8 cellular contexts compared by ENCODE assay signal in genomic region chrX:41441934-41442823, GRCh38. TPM values are rescaled to one million over a fixed set of nuclear protein-coding genes. Genes with fewer than 3 reads are reported as not detected.
DNase-seq lines count a peak whose midpoint lies in the region; ATAC-seq and TF ChIP-seq lines count a peak whose summit lies in the region.

No MANE protein-coding gene starts in this region.

- peaks cover 31% of the 10 kb centered on the region for H3K4me1 ChIP-seq in SJSA1 (replicated peaks)

- H3K4me3 Mint-ChIP-seq in type B pancreatic cell: peak overlapping the region; percentile 75

- peak; percentile 76 for TF ChIP-seq CTCF in type B pancreatic cell (conservative IDR thresholded peaks at IDR 0.05)

- H3K27me3 Mint-ChIP-seq in type B pancreatic cell: no peaks in the 10 kb centered on the region

- in situ Hi-C loops in Caki2 (cut with HindIII; ENCODE audit: low pct_unique_long_range_greater_than_20kb, low sequenced_read_pairs): no loop called here

- no peaks in the 10 kb centered on the region for H3K9me3 ChIP-seq in SJSA1 (replicated peaks)

- ATAC-seq in GM19452 (IDR thresholded peaks at IDR 0.05; ENCODE audit: unreplicated experiment) (peak; percentile 84), HG03571 (IDR thresholded peaks at IDR 0.05; ENCODE audit: unreplicated experiment) (peak; percentile 83), Right ventricle myocardium inferior (peak; percentile 97)

- peak; percentile 95 for DNase-seq in Caki2 (ENCODE audit: low read depth)
- peak; percentile 86 to 93 for DNase-seq in SJSA1 (ENCODE audit: low read depth in 1 of 2, low spot score in 2 of 2)
- DNase-seq in activated naive CD4-positive, alpha-beta T cell treated with anti-CD3 and anti-CD28 coated beads, Interleukin-2, amount 50 U/mL, for 16 hours: peak; percentile 79
- peak; percentile 93 for DNase-seq in Right ventricle myocardium inferior (ENCODE audit: missing footprints)
- peak; percentile 26 to 94 (median 64) for DNase-seq in posterior cingulate gyrus
- peak; percentile 82 for DNase-seq in type B pancreatic cell (ENCODE audit: extremely low spot score, unreplicated experiment)

- intact Hi-C loops in Right ventricle myocardium inferior (cut with DNase I): loop anchor here (1.0 to 5.0 kb wide), 2 partner anchors 108 to 165 kb away; partner anchors contain the start of gene DDX3X
- intact Hi-C loops in posterior cingulate gyrus (cut with DNase I): no loop called here

- H3K27ac Mint-ChIP-seq in type B pancreatic cell: peak overlapping the region; percentile 93

- no peaks in the 10 kb centered on the region for H3K27me3 ChIP-seq in SJSA1 (replicated peaks)

- H3K9me3 Mint-ChIP-seq in type B pancreatic cell: no peaks in the 10 kb centered on the region

- H3K4me1 Mint-ChIP-seq in type B pancreatic cell (ENCODE audit: unreplicated experiment): no peaks in the 10 kb centered on the region

- peak overlapping the region; percentile 75 for H3K27ac ChIP-seq in SJSA1

- H3K36me3 Mint-ChIP-seq in type B pancreatic cell: no peaks in the 10 kb centered on the region

- peak overlapping the region; percentile 25 for H3K4me3 ChIP-seq in SJSA1

- H3K36me3 ChIP-seq in SJSA1: no peaks in the 10 kb centered on the region

RNA-seq across cellular contexts. Expression of gene NYX, which starts 5.0 kb away (rescaled TPM):
- total RNA-seq in Caki2 (2014; rRNA removed; shearing (Covaris generic); ENCODE audit: low replicate concordance): not detected in 2 replicates
- total RNA-seq in SJSA1 (2014; rRNA removed; shearing (Covaris generic)): not detected in 2 replicates
- total RNA-seq in Right ventricle myocardium inferior (not detected), type B pancreatic cell (ENCODE audit: low replicate concordance) (0.17 TPM in 1 of 2 replicates, not detected in the other)

Comparison
In these comparisons a context has a peak if more than half of its experiments do, and no peak if none do; other contexts are left out.
1. Peak in every context shown above with its lines: DNase-seq, ATAC-seq, H3K4me3 ChIP-seq and H3K27ac ChIP-seq.